ENCODE assay signal across 7 cellular contexts in the genomic region with DNA sequence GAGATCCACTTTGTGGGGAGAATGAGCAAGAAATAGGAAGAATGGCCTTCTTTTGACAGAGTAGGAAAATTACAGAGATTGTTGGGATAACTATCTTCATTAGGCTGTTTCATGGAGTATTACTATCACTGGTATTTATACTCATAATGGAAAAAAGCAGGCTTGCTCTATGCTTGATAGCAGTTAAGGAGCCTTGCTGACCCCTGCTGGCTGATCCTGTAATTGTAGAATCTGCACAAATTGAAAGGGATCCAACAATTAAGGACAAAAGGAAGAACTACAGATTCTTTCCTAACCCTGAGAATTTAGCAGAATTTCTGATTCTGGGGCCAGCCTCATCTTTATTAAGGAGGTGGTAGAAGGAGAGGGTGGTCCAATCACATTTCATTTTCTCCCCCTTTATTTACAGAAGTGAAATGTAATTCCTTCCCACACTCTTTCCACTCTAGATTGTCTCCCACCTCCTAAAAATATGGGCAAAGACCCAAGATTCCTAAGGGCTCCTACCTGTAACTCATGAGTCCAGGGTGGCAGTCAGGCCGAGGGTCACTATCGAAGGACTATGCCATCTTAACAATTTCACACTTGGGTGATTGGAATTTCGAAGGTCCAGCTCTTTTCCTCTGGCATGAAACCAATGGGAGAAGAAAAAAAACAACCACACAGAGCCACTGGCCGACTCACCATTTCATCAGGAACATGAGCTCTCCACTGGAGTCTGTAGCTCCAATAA. TPM values are rescaled to one million over a fixed set of nuclear protein-coding genes. Genes with fewer than 3 reads are reported as not detected.
DNase-seq lines count a peak whose midpoint lies in the region; ATAC-seq and TF ChIP-seq lines count a peak whose summit lies in the region.

No MANE protein-coding gene starts in this region.

- no peak for DNase-seq in GM12864 (ENCODE audit: low read depth)
- peak; percentile 40 for DNase-seq in NCI-H1436 treated with DMSO at 0.1 percent for 48 hours (lab: John Stamatoyannopoulos, UW)
- DNase-seq in UCSD-AML1 (lab: John Stamatoyannopoulos, UW; ENCODE audit: unreplicated experiment): peak; percentile 37
- peak; percentile 78 to 88 (median 88) for DNase-seq in body of pancreas
- DNase-seq in iris pigment epithelial cell (ENCODE audit: low read depth): peak; percentile 77
- DNase-seq in stimulated activated CD4-positive, alpha-beta T cell treated with anti-CD3 and anti-CD28 coated beads, Interleukin-15, amount 100 ng/mL, for 24 hours: peak; percentile 82

- H3K9me3 ChIP-seq in body of pancreas: no peaks in the 10 kb centered on the region

- ATAC-seq in body of pancreas (peak; percentile 94), HG02678 (IDR thresholded peaks at IDR 0.05; ENCODE audit: unreplicated experiment) (no peak)

- intact Hi-C loops in body of pancreas (cut with DNase I): loop anchor here (5.0 kb wide), 1 partner anchor 42 kb away; no protein-coding TSS in a partner anchor

- H3K27ac ChIP-seq in body of pancreas: peak overlapping the region in 1 of 4 donors; percentile 27

- TF ChIP-seq CTCF in GM12864 (IDR thresholded peaks at IDR 0.05; ENCODE audit: low read depth, low read length, missing control alignments): peak; percentile 70
- TF ChIP-seq CTCF in body of pancreas (IDR thresholded peaks at IDR 0.05): peak; percentile 54 to 92 (median 80)

- peaks cover 0 to 4% of the 10 kb centered on the region in 2 donors for H3K36me3 ChIP-seq in body of pancreas (replicated peaks in 1 of 2; ENCODE audit: insufficient read depth in 1 of 2, low read depth in 2 of 2)

- no peak overlapping the region for H3K4me3 ChIP-seq in GM12864 (ENCODE audit: low read depth, low read length)
- no peak overlapping the region for H3K4me3 ChIP-seq in body of pancreas

- WGBS in body of pancreas, 2 donors: 29 to 39% methylated on average over 4 of the region's 4 CpGs

- H3K4me1 ChIP-seq in body of pancreas: no peaks in the 10 kb centered on the region

- no peaks in the 10 kb centered on the region for H3K27me3 ChIP-seq in body of pancreas

- TF ChIP-seq POLR2A in body of pancreas (IDR thresholded peaks at IDR 0.05): no peak

RNA-seq across cellular contexts. Expression of a gene that starts 26.3 kb away (rescaled TPM):
- total RNA-seq in body of pancreas: 10 to 100 TPM; 39.4 to 74.2 TPM

RNA-seq across cellular contexts. Expression of a gene that starts 26.8 kb away (rescaled TPM):
- total RNA-seq in body of pancreas: 10 to 100 TPM; 15.8 to 34.2 TPM

RNA-seq across cellular contexts. Expression of a gene that starts 33.1 kb away (rescaled TPM):
- 10 to 100 TPM in 1 of 2 donors, 1 to 10 TPM in 1; 5.4 to 10.9 TPM for total RNA-seq in body of pancreas

RNA-seq across cellular contexts. Expression of a gene that starts 36.9 kb away (rescaled TPM):
- total RNA-seq in body of pancreas: 10 to 100 TPM in 1 of 2 donors, 1 to 10 TPM in 1; 7.0 to 43.5 TPM
